In genomic region chr7:134741901-134742635, GRCh38 we compare ENCODE assay signal across 12 cellular contexts. TPM values are rescaled to one million over a fixed set of nuclear protein-coding genes. Genes with fewer than 3 reads are reported as not detected.
A peak's percentile ranks its signal among the peaks of the same experiment; 100 is the strongest.
DNase-seq lines count a peak whose midpoint lies in the region; ATAC-seq and TF ChIP-seq lines count a peak whose summit lies in the region.
"Had no signal": no experiment of that assay in that cellular context is flagged by ENCODE, and none has a peak within 500 bp of the region (broad histone marks: within the 10 kb centered on the region; RNA-seq: fewer than 3 reads in every experiment).

No MANE protein-coding gene starts in this region.

- no peak overlapping the region for H3K4me3 ChIP-seq in psoas muscle
- H3K4me3 ChIP-seq in CD4-positive, alpha-beta memory T cell (ENCODE audit: low read length in 2 of 2) = no peak overlapping the region

- H3K4me1 ChIP-seq in psoas muscle = no peaks in the 10 kb centered on the region
- no peaks in the 10 kb centered on the region for H3K4me1 ChIP-seq in CD4-positive, alpha-beta memory T cell (ENCODE audit: insufficient read depth, low read length)

- no peaks in the 10 kb centered on the region for H3K36me3 Mint-ChIP-seq in WTC11
- H3K36me3 Mint-ChIP-seq in activated naive CD8-positive, alpha-beta T cell treated with anti-CD3 and anti-CD28 coated beads, Interleukin-2, amount 50 U/mL, for 24 hours (ENCODE audit: low read depth) = no peaks in the 10 kb centered on the region
- peaks cover 0 to 3% of the 10 kb centered on the region in 2 donors for H3K36me3 Mint-ChIP-seq in CD4-positive, alpha-beta memory T cell
- H3K36me3 Mint-ChIP-seq: CD4-positive, CD25-positive, alpha-beta regulatory T cell had no signal

- TF ChIP-seq CTCF in WTC11 (IDR thresholded peaks at IDR 0.05) (no peak), psoas muscle (IDR thresholded peaks at IDR 0.05) (no peak)

- peak overlapping the region; percentile 11 for H3K27ac ChIP-seq in psoas muscle
- no peak overlapping the region for H3K27ac ChIP-seq in CD4-positive, alpha-beta memory T cell (ENCODE audit: low read depth, low read length)

- peak overlapping the region; percentile 79; the same call in 1 of the 2 replicates for H3K27ac Mint-ChIP-seq in WTC11
- H3K27ac Mint-ChIP-seq in activated naive CD8-positive, alpha-beta T cell treated with anti-CD3 and anti-CD28 coated beads, Interleukin-2, amount 50 U/mL, for 24 hours = no peak overlapping the region
- no peak overlapping the region for H3K27ac Mint-ChIP-seq in CD4-positive, alpha-beta memory T cell
- H3K27ac Mint-ChIP-seq: CD4-positive, CD25-positive, alpha-beta regulatory T cell; T-helper 17 cell had no signal

- no peaks in the 10 kb centered on the region for H3K27me3 Mint-ChIP-seq in WTC11 (ENCODE audit: low read depth)
- peaks cover 2% of the 10 kb centered on the region for H3K27me3 Mint-ChIP-seq in activated naive CD8-positive, alpha-beta T cell treated with anti-CD3 and anti-CD28 coated beads, Interleukin-2, amount 50 U/mL, for 24 hours
- peaks cover 1 to 2% of the 10 kb centered on the region in 2 donors for H3K27me3 Mint-ChIP-seq in CD4-positive, alpha-beta memory T cell

- ATAC-seq in WTC11 (peak; percentile 95), psoas muscle (peak in 3 of 4 donors; percentile 32 to 61 (median 47))
- ATAC-seq in activated naive CD8-positive, alpha-beta T cell treated with anti-CD3 and anti-CD28 coated beads, Interleukin-2, amount 50 U/mL, for 24 hours = no peak
- ATAC-seq: T-helper 17 cell had no signal

- H3K4me3 Mint-ChIP-seq in WTC11 = no peak overlapping the region
- no peak overlapping the region for H3K4me3 Mint-ChIP-seq in activated naive CD8-positive, alpha-beta T cell treated with anti-CD3 and anti-CD28 coated beads, Interleukin-2, amount 50 U/mL, for 24 hours
- no peak overlapping the region for H3K4me3 Mint-ChIP-seq in CD4-positive, alpha-beta memory T cell
- H3K4me3 Mint-ChIP-seq: CD4-positive, CD25-positive, alpha-beta regulatory T cell; T-helper 17 cell had no signal

- WGBS in psoas muscle, 3 donors = 45 to 64% (median 46%) methylated on average over 3 of the region's 3 CpGs

- H3K36me3 ChIP-seq in psoas muscle (ENCODE audit: insufficient read depth in 1 of 2, low read depth in 1 of 2) = no peaks in the 10 kb centered on the region
- H3K36me3 ChIP-seq in CD4-positive, alpha-beta memory T cell (ENCODE audit: insufficient read depth, low read length) = no peaks in the 10 kb centered on the region

- CTCF ChIA-PET in WTC11 (lab: Charles Lee) = interaction anchor here (3.3 kb wide), 1 partner anchor 19 kb away, joined by 27 read pairs; no protein-coding TSS in a partner anchor
- CTCF ChIA-PET in CD4-positive, alpha-beta memory T cell (lab: Charles Lee; ENCODE audit: partially characterized antibody) = no interaction called here

- no peaks in the 10 kb centered on the region for H3K9me3 Mint-ChIP-seq in WTC11
- H3K9me3 Mint-ChIP-seq in activated naive CD8-positive, alpha-beta T cell treated with anti-CD3 and anti-CD28 coated beads, Interleukin-2, amount 50 U/mL, for 24 hours = no peaks in the 10 kb centered on the region
- no peaks in the 10 kb centered on the region for H3K9me3 Mint-ChIP-seq in CD4-positive, alpha-beta memory T cell

- no peaks in the 10 kb centered on the region for H3K27me3 ChIP-seq in psoas muscle (ENCODE audit: insufficient read depth in 3 of 3, low read length in 2 of 3)
- no peaks in the 10 kb centered on the region for H3K27me3 ChIP-seq in CD4-positive, alpha-beta memory T cell (ENCODE audit: insufficient read depth, low read length)

- DNase-seq in Daoy (ENCODE audit: low read depth) (peak; percentile 75), WTC11 (ENCODE audit: low spot score) (peak; percentile 62), glomerular visceral epithelial cell (ENCODE audit: extremely low spot score) (peak; percentile 98), psoas muscle (peak; percentile 33 to 55), putamen (ENCODE audit: low spot score) (no peak)
- DNase-seq in activated naive CD8-positive, alpha-beta T cell treated with anti-CD3 and anti-CD28 coated beads, Interleukin-2, amount 50 U/mL, for 24 hours = no peak
- no peak for DNase-seq in activated CD4-positive, CD25-positive, alpha-beta regulatory T cell treated with anti-CD3 and anti-CD28 coated beads, Interleukin-2, amount 50 U/mL, for 72 hours
- no peak for DNase-seq in CD4-positive, alpha-beta memory T cell
- DNase-seq: activated naive CD4-positive, alpha-beta T cell treated with Interleukin-2 at 50 U/mL for 16 hours; CD4-positive, CD25-positive, alpha-beta regulatory T cell; NCI-H2081 treated with DMSO at 0.1 percent for 48 hours; T-helper 17 cell had no signal

- no peaks in the 10 kb centered on the region for H3K9me3 ChIP-seq in psoas muscle
- no peaks in the 10 kb centered on the region for H3K9me3 ChIP-seq in CD4-positive, alpha-beta memory T cell (ENCODE audit: control insufficient read depth in 1 of 2, low read length in 2 of 2)

- H3K4me1 Mint-ChIP-seq in WTC11 = peaks cover 33% of the 10 kb centered on the region
- H3K4me1 Mint-ChIP-seq in activated naive CD8-positive, alpha-beta T cell treated with anti-CD3 and anti-CD28 coated beads, Interleukin-2, amount 50 U/mL, for 24 hours = peaks cover 15% of the 10 kb centered on the region
- peaks cover 0 to 3% (median 0%) of the 10 kb centered on the region in 4 donors for H3K4me1 Mint-ChIP-seq in CD4-positive, alpha-beta memory T cell
- H3K4me1 Mint-ChIP-seq: CD4-positive, CD25-positive, alpha-beta regulatory T cell had no signal

- POLR2A ChIA-PET in WTC11 (lab: Charles Lee) = no interaction called here
- POLR2A ChIA-PET in CD4-positive, alpha-beta memory T cell (lab: Charles Lee; ENCODE audit: partially characterized antibody) = no interaction called here

- intact Hi-C loops in psoas muscle (cut with DNase I) = no loop called here
- intact Hi-C loops in CD4-positive, alpha-beta memory T cell (cut with micrococcal nuclease) = no loop called here

TF ChIP-seq in WTC11, 78 proteins besides CTCF, POLR2A, EP300 and RAD21:
- no peak for TF ChIP-seq ZSCAN18 (CRISPR knock-in tag; IDR thresholded peaks at IDR 0.05)
- no peak for TF ChIP-seq JAZF1 (CRISPR knock-in tag; IDR thresholded peaks at IDR 0.05)
- peak; percentile 21; the same call in 1 of the 2 replicates for TF ChIP-seq ZNF423 (CRISPR knock-in tag; IDR thresholded peaks at IDR 0.05)
- TF ChIP-seq SOX15 (CRISPR knock-in tag; IDR thresholded peaks at IDR 0.05) = 0 out of 2 replicates have a peak, but pooled peaks have one; percentile 39
- TF ChIP-seq ZNF138 (CRISPR knock-in tag; conservative IDR thresholded peaks at IDR 0.05) = no peak

RNA-seq across cellular contexts. Expression of gene CALD1, which starts 37.4 kb away (rescaled TPM):
- 284 and 285 TPM in 2 replicates for total RNA-seq in Daoy (2014; rRNA removed; shearing (Covaris generic))
- 120 to 147 TPM (median 127 TPM) in 3 replicates for total RNA-seq in WTC11 (2021)
- total RNA-seq in psoas muscle = 10 to 100 TPM; 25.0 to 59.5 (median 33.3) TPM
- 10 to 100 TPM; 16.8 to 24.7 (median 17.9) TPM for polyA plus RNA-seq in psoas muscle
- not detected for total RNA-seq in CD4-positive, alpha-beta memory T cell
- under 1 TPM in 1 of 2 donors, not detected in 1; 0.13 TPM for polyA plus RNA-seq in CD4-positive, alpha-beta memory T cell

Comparison
In these comparisons a context has a peak if more than half of its experiments do, and no peak if none do; other contexts are left out.
1. DNase-seq: peak in Daoy (single experiment), WTC11 (single experiment), glomerular visceral epithelial cell (single experiment) and psoas muscle (2 of 2); none in putamen (single experiment), activated naive CD8-positive, alpha-beta T cell treated with anti-CD3 and anti-CD28 coated beads, Interleukin-2, amount 50 U/mL, for 24 hours (single experiment), activated CD4-positive, CD25-positive, alpha-beta regulatory T cell treated with anti-CD3 and anti-CD28 coated beads, Interleukin-2, amount 50 U/mL, for 72 hours (single experiment) and CD4-positive, alpha-beta memory T cell (0 of 5).
2. RNA of gene CALD1, which starts 37.4 kb away (total RNA-seq): 284 to 285 TPM in Daoy, 120 to 147 TPM in WTC11 and 25.0 to 59.5 TPM in psoas muscle; not detected in CD4-positive, alpha-beta memory T cell; every median in the first group is over 10 times any median in the second.